Comparison of ENCODE assay signal across 14 cellular contexts in genomic region chr18:484749-485464, GRCh38. TPM values are rescaled to one million over a fixed set of nuclear protein-coding genes. Genes with fewer than 3 reads are reported as not detected.
DNase-seq lines count a peak whose midpoint lies in the region; ATAC-seq and TF ChIP-seq lines count a peak whose summit lies in the region.
"Had no signal": no experiment of that assay in that cellular context is flagged by ENCODE, and none has a peak within 500 bp of the region (broad histone marks: within the 10 kb centered on the region; RNA-seq: fewer than 3 reads in every experiment).

No MANE protein-coding gene starts in this region.

- peak; percentile 53 for ATAC-seq in HG02885 (IDR thresholded peaks at IDR 0.05; ENCODE audit: poor library complexity, unreplicated experiment)
- ATAC-seq in stimulated activated effector memory CD8-positive, alpha-beta T cell treated with anti-CD3 and anti-CD28 coated beads, Interleukin-12 subunit alpha, Interleukin-12 subunit beta, amount 100 ng/mL, for 72 hours, result peak; percentile 46

- CTCF ChIA-PET in activated naive CD4-positive, alpha-beta T cell treated with anti-CD3 and anti-CD28 coated beads, Interleukin-2, amount 10 ng/mL, durations not matched to agents 7 days and 5 days (lab: Charles Lee), result no interaction called here

- H3K27ac ChIP-seq in dorsolateral prefrontal cortex, result no peak overlapping the region
- H3K27ac ChIP-seq: 22Rv1, tibial artery had no signal

- TF ChIP-seq CTCF in NB4 (IDR thresholded peaks at IDR 0.05; ENCODE audit: low read depth, low read length) (no peak), dorsolateral prefrontal cortex (IDR thresholded peaks at IDR 0.05 in 54 of 56, conservative IDR thresholded peaks at IDR 0.05 in 2 of 56; ENCODE audit: low read depth in 1 of 56, partially characterized antibody in 56 of 56) (no peak)

- peaks cover 2% of the 10 kb centered on the region for H3K27me3 Mint-ChIP-seq in activated naive CD4-positive, alpha-beta T cell treated with anti-CD3 and anti-CD28 coated beads, Interleukin-2, amount 10 ng/mL, durations not matched to agents 7 days and 5 days

- H3K4me1 Mint-ChIP-seq in stimulated activated effector memory CD8-positive, alpha-beta T cell treated with anti-CD3 and anti-CD28 coated beads, Interleukin-12 subunit alpha, Interleukin-12 subunit beta, amount 100 ng/mL, for 72 hours, result no peaks in the 10 kb centered on the region
- H3K4me1 Mint-ChIP-seq in activated naive CD4-positive, alpha-beta T cell treated with anti-CD3 and anti-CD28 coated beads, Interleukin-2, amount 10 ng/mL, durations not matched to agents 7 days and 5 days, result no peaks in the 10 kb centered on the region
- H3K4me1 Mint-ChIP-seq: memory B cell had no signal

- no peak overlapping the region for H3K4me3 Mint-ChIP-seq in stimulated activated effector memory CD8-positive, alpha-beta T cell treated with anti-CD3 and anti-CD28 coated beads, Interleukin-12 subunit alpha, Interleukin-12 subunit beta, amount 100 ng/mL, for 72 hours
- no peak overlapping the region for H3K4me3 Mint-ChIP-seq in activated naive CD4-positive, alpha-beta T cell treated with anti-CD3 and anti-CD28 coated beads, Interleukin-2, amount 10 ng/mL, durations not matched to agents 7 days and 5 days
- H3K4me3 Mint-ChIP-seq: memory B cell had no signal

- intact Hi-C loops in dorsolateral prefrontal cortex (cut with DNase I), result loop anchor here in 1 of 2 donors (10.0 kb wide), 1 partner anchor 150 kb away; no protein-coding TSS in a partner anchor

- DNase-seq in SIG-M5 treated with dmso at 0.1 percent for 504 hours (lab: John Stamatoyannopoulos, UW; ENCODE audit: unreplicated experiment), result peak; percentile 45
- no peak for DNase-seq in SIG-M5 (lab: John Stamatoyannopoulos, UW)
- DNase-seq in NB4 (ENCODE audit: low read depth), result peak; percentile 70
- no peak for DNase-seq in stimulated activated effector memory CD8-positive, alpha-beta T cell treated with anti-CD3 and anti-CD28 coated beads, Interleukin-12 subunit alpha, Interleukin-12 subunit beta, amount 100 ng/mL, for 72 hours (ENCODE audit: low spot score in 2 of 2)
- DNase-seq in dorsolateral prefrontal cortex, result no peak
- no peak for DNase-seq in activated naive CD4-positive, alpha-beta T cell treated with anti-CD3 and anti-CD28 coated beads, Interleukin-2, amount 10 ng/mL, durations not matched to agents 7 days and 5 days
- DNase-seq in NCI-H748 treated with DMSO at 0.1 percent for 48 hours (lab: John Stamatoyannopoulos, UW), result no peak
- DNase-seq: amygdala, NCI-H774, tibial artery had no signal

- H3K27ac Mint-ChIP-seq in stimulated activated effector memory CD8-positive, alpha-beta T cell treated with anti-CD3 and anti-CD28 coated beads, Interleukin-12 subunit alpha, Interleukin-12 subunit beta, amount 100 ng/mL, for 72 hours, result no peak overlapping the region
- no peak overlapping the region for H3K27ac Mint-ChIP-seq in activated naive CD4-positive, alpha-beta T cell treated with anti-CD3 and anti-CD28 coated beads, Interleukin-2, amount 10 ng/mL, durations not matched to agents 7 days and 5 days
- H3K27ac Mint-ChIP-seq: memory B cell had no signal

- H3K27me3 ChIP-seq in dorsolateral prefrontal cortex, result peaks cover 0 to 10% (median 0%) of the 10 kb centered on the region in 45 donors
- H3K27me3 ChIP-seq: tibial artery had no signal

- no peak overlapping the region for H3K4me3 ChIP-seq in NB4 (ENCODE audit: low read depth, low read length)
- no peak overlapping the region for H3K4me3 ChIP-seq in dorsolateral prefrontal cortex
- H3K4me3 ChIP-seq: tibial artery had no signal

- no peaks in the 10 kb centered on the region for H3K36me3 Mint-ChIP-seq in stimulated activated effector memory CD8-positive, alpha-beta T cell treated with anti-CD3 and anti-CD28 coated beads, Interleukin-12 subunit alpha, Interleukin-12 subunit beta, amount 100 ng/mL, for 72 hours
- no peaks in the 10 kb centered on the region for H3K36me3 Mint-ChIP-seq in activated naive CD4-positive, alpha-beta T cell treated with anti-CD3 and anti-CD28 coated beads, Interleukin-2, amount 10 ng/mL, durations not matched to agents 7 days and 5 days
- H3K36me3 Mint-ChIP-seq: memory B cell had no signal

- peaks cover 4% of the 10 kb centered on the region for H3K9me3 Mint-ChIP-seq in stimulated activated effector memory CD8-positive, alpha-beta T cell treated with anti-CD3 and anti-CD28 coated beads, Interleukin-12 subunit alpha, Interleukin-12 subunit beta, amount 100 ng/mL, for 72 hours
- no peaks in the 10 kb centered on the region for H3K9me3 Mint-ChIP-seq in activated naive CD4-positive, alpha-beta T cell treated with anti-CD3 and anti-CD28 coated beads, Interleukin-2, amount 10 ng/mL, durations not matched to agents 7 days and 5 days

- TF ChIP-seq POLR2A in NB4 (IDR thresholded peaks at IDR 0.05; ENCODE audit: extremely low read depth, insufficient read length), result no peak

RNA-seq across cellular contexts. Expression of gene COLEC12, which starts 15.6 kb away (rescaled TPM):
- total RNA-seq in dorsolateral prefrontal cortex, result 10 to 100 TPM in 76 of 120 experiments, 1 to 10 TPM in 44; 5.5 to 34.4 (median 11.3) TPM
- total RNA-seq: T-helper 2 cell treated with Interferon-gamma antibody and Interleukin-4, amounts not matched to agents 100 ng/mL and 5 ng/mL, for 36 hours had no signal

Comparison
In these comparisons a context has a peak if more than half of its experiments do, and no peak if none do; other contexts are left out.
1. DNase-seq: peak in SIG-M5 treated with dmso at 0.1 percent for 504 hours (single experiment) and NB4 (single experiment); none in SIG-M5 (single experiment), stimulated activated effector memory CD8-positive, alpha-beta T cell treated with anti-CD3 and anti-CD28 coated beads, Interleukin-12 subunit alpha, Interleukin-12 subunit beta, amount 100 ng/mL, for 72 hours (0 of 2), dorsolateral prefrontal cortex (0 of 10), activated naive CD4-positive, alpha-beta T cell treated with anti-CD3 and anti-CD28 coated beads, Interleukin-2, amount 10 ng/mL, durations not matched to agents 7 days and 5 days (single experiment) and NCI-H748 treated with DMSO at 0.1 percent for 48 hours (single experiment).